Comparison of ENCODE assay signal across 1 cellular context in genomic region chr14:32552766-32553165, GRCh38.
TF ChIP-seq lines count a peak whose summit lies in the region.

No MANE protein-coding gene starts in this region.

TF ChIP-seq in SK-N-SH treated with all-trans-retinoic acid at 6 μM for 48 hours, 23 proteins besides CTCF, POLR2A, EP300 and RAD21 (continued from another document):
- no peak for TF ChIP-seq TSHZ2 (CRISPR knock-in tag; IDR thresholded peaks at IDR 0.05)
- TF ChIP-seq TOX (CRISPR knock-in tag; IDR thresholded peaks at IDR 0.05; ENCODE audit: borderline replicate concordance): no peak
TF ChIP-seq in SK-N-SH treated with all-trans-retinoic acid at 6 μM for 48 hours: peak in this region for 1.
